In the genomic region with DNA sequence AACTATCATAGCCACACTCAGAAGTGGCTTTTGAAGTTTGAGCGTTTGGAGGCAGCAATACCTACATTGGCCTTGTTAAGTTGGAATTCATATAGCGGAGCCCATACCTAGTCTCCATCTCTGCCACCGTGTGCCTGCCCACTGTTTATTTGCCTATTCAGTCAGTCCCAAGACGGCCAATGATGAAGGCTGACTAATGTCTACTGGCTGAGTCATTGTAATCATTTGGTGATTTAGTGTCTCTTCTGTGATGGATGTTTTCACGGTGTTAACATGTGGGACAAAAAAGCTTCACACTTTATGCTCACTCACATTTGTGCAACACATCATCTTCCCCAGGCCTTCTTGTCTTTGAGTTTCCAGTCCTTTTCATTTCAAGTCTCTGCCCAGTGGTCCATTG, we compare ENCODE assay signal across 20 cellular contexts.
DNase-seq lines count a peak whose midpoint lies in the region; ATAC-seq and TF ChIP-seq lines count a peak whose summit lies in the region.
"Had no signal": no experiment of that assay in that cellular context is flagged by ENCODE, and none has a peak within 500 bp of the region (broad histone marks: within the 10 kb centered on the region; RNA-seq: fewer than 3 reads in every experiment).

No MANE protein-coding gene starts in this region.

- DNase-seq in Daoy (ENCODE audit: low read depth) (peak; percentile 79), NCI-H460 (ENCODE audit: extremely low read depth, low read depth) (peak; percentile 11), astrocyte of the spinal cord (ENCODE audit: low read depth, low spot score) (peak; percentile 3), kidney glomerular epithelial cell (lab: John Stamatoyannopoulos, UW) (peak; percentile 16), KBM-7 (no peak), left lung (no peak)
- DNase-seq: GDM1, HCEC 1CT, IMR-90, Karpas-422, MM.1S, NCI-H1092, NCI-H1694, NCI-H510A, NCI-H748 treated with DMSO at 0.1 percent for 48 hours, OCI-M1, T-helper 17 cell had no signal

- in situ Hi-C loops in astrocyte of the spinal cord (cut with HindIII; ENCODE audit: low sequenced_read_pairs): no loop called here
- in situ Hi-C loops in KBM-7 (cut with MboI; ENCODE audit: low pct_unique_long_range_greater_than_20kb, low sequenced_read_pairs): no loop called here

- H3K27ac ChIP-seq in left lung: no peak overlapping the region
- H3K27ac ChIP-seq: SJSA1 had no signal

- ATAC-seq in HG03097 (IDR thresholded peaks at IDR 0.05; ENCODE audit: low FRiP score, unreplicated experiment) (no peak), left lung (no peak)
- ATAC-seq: GM23338, T-helper 17 cell had no signal

- intact Hi-C loops in left lung (cut with DNase I): no loop called here

- no peaks in the 10 kb centered on the region for H3K36me3 ChIP-seq in left lung
- H3K36me3 ChIP-seq: SJSA1 had no signal

- no peak for TF ChIP-seq CTCF in astrocyte of the spinal cord (IDR thresholded peaks at IDR 0.05; ENCODE audit: low read depth, low read length)
- no peak for TF ChIP-seq CTCF in left lung (IDR thresholded peaks at IDR 0.05)

- no peaks in the 10 kb centered on the region for H3K27me3 ChIP-seq in left lung
- H3K27me3 ChIP-seq: SJSA1 had no signal

- H3K9me3 ChIP-seq in left lung: no peaks in the 10 kb centered on the region
- H3K9me3 ChIP-seq: SJSA1 had no signal

- H3K4me3 ChIP-seq in astrocyte of the spinal cord (ENCODE audit: low read depth, low read length): no peak overlapping the region
- no peak overlapping the region for H3K4me3 ChIP-seq in left lung
- H3K4me3 ChIP-seq: GM23338, SJSA1 had no signal

- H3K4me1 ChIP-seq in left lung: no peaks in the 10 kb centered on the region
- H3K4me1 ChIP-seq: SJSA1 had no signal

Comparison
In these comparisons a context has a peak if more than half of its experiments do, and no peak if none do; other contexts are left out.
1. DNase-seq: peak in Daoy (single experiment), NCI-H460 (single experiment), astrocyte of the spinal cord (single experiment) and kidney glomerular epithelial cell (single experiment); none in KBM-7 (single experiment) and left lung (0 of 2).